In genomic region chr17:19135391-19135790, GRCh38 we compare ENCODE assay signal across 11 cellular contexts. TPM values are rescaled to one million over a fixed set of nuclear protein-coding genes. Genes with fewer than 3 reads are reported as not detected.
DNase-seq lines count a peak whose midpoint lies in the region; ATAC-seq, FAIRE-seq and TF ChIP-seq lines count a peak whose summit lies in the region.
"Not testable (repeated sequence)": the region's sequence is repeated elsewhere in the genome, so short reads cannot be mapped to it uniquely, and the experiment has no call there.
"Had no signal": no experiment of that assay in that cellular context is flagged by ENCODE, and none has a peak within 500 bp of the region (broad histone marks: within the 10 kb centered on the region; RNA-seq: fewer than 3 reads in every experiment).

No MANE protein-coding gene starts in this region.

- no CpG with 5 or more reads among the region's 13 CpGs for WGBS in A549 (ENCODE audit: missing lambda C conversion rate)
- WGBS in psoas muscle, 3 donors, result no CpG with 5 or more reads among the region's 13 CpGs

- not testable (repeated sequence) for TF ChIP-seq POLR2A in A549 (IDR thresholded peaks at IDR 0.05; ENCODE audit: low read length); endothelial cell of umbilical vein (IDR thresholded peaks at IDR 0.05; ENCODE audit: low read depth, low read length)

- not testable (repeated sequence) for H3K9me1 ChIP-seq in endothelial cell of umbilical vein (replicated peaks; ENCODE audit: control insufficient read depth, extremely low read depth, insufficient read depth, low read length)

- TF ChIP-seq EP300 in A549 (IDR thresholded peaks at IDR 0.05), result not testable (repeated sequence)

- not testable (repeated sequence) for H3K36me3 ChIP-seq in endothelial cell of umbilical vein (ENCODE audit: control insufficient read depth in 2 of 2, extremely low read depth in 1 of 2, insufficient read depth in 2 of 2, low read length in 2 of 2); psoas muscle (ENCODE audit: insufficient read depth in 1 of 2, low read depth in 1 of 2)

- not testable (repeated sequence) for H3K9ac ChIP-seq in endothelial cell of umbilical vein (replicated peaks; ENCODE audit: extremely low read depth, insufficient read depth, low read length)

- peak; percentile 4 to 26; a peak in 5 of 6 replicates for ATAC-seq in A549
- peak; percentile 30 for ATAC-seq in GM18868 (IDR thresholded peaks at IDR 0.05; ENCODE audit: unreplicated experiment)
- peak; percentile 31 for ATAC-seq in HG02610 (IDR thresholded peaks at IDR 0.05; ENCODE audit: unreplicated experiment)
- peak; percentile 42 for ATAC-seq in activated B cell treated with CpG ODN at 0.5 μM for 24 hours (ENCODE audit: low read depth)
- ATAC-seq in activated naive CD4-positive, alpha-beta T cell treated with anti-CD3 and anti-CD28 coated beads, Interleukin-2, amount 50 U/mL, for 72 hours, result peak; percentile 26 to 28
- peak; percentile 57 for ATAC-seq in memory B cell (ENCODE audit: low read depth)
- peak in 3 of 4 donors; percentile 11 to 19 (median 14) for ATAC-seq in psoas muscle

- H2AFZ ChIP-seq in endothelial cell of umbilical vein (ENCODE audit: low read depth, low read length), result not testable (repeated sequence)

- not testable (repeated sequence) for TF ChIP-seq CTCF in A549 (IDR thresholded peaks at IDR 0.05); activated B cell treated with CpG ODN at 0.5 μM for 24 hours (IDR thresholded peaks at IDR 0.05); endothelial cell of umbilical vein (IDR thresholded peaks at IDR 0.05; ENCODE audit: extremely low read depth in 1 of 2, insufficient read depth in 1 of 2, low read depth in 1 of 2, low read length in 2 of 2); psoas muscle (IDR thresholded peaks at IDR 0.05)

- not testable (repeated sequence) for H3K4me3 ChIP-seq in A549; endothelial cell of umbilical vein (replicated peaks in 1 of 3; ENCODE audit: insufficient read depth in 1 of 3, low read depth in 1 of 3, low read length in 3 of 3); psoas muscle

- H3K27ac ChIP-seq in A549; endothelial cell of umbilical vein (ENCODE audit: insufficient read depth, low read depth, low read length); psoas muscle: not testable (repeated sequence)

- DNase-seq in A549 (ENCODE audit: low read depth in 1 of 2, low spot score in 1 of 2); activated B cell treated with CpG ODN at 0.5 μM for 24 hours; activated naive CD4-positive, alpha-beta T cell treated with anti-CD3 and anti-CD28 coated beads, Interleukin-2, amount 50 U/mL, for 72 hours (ENCODE audit: low spot score in 2 of 2); endothelial cell of umbilical vein (ENCODE audit: low read depth, low spot score); memory B cell (ENCODE audit: low spot score in 2 of 2); psoas muscle: not testable (repeated sequence)

- H3K9me3 Mint-ChIP-seq in activated B cell treated with CpG ODN at 0.5 μM for 24 hours; activated naive CD4-positive, alpha-beta T cell treated with anti-CD3 and anti-CD28 coated beads, Interleukin-2, amount 50 U/mL, for 72 hours; memory B cell: not testable (repeated sequence)

- H4K20me1 ChIP-seq in endothelial cell of umbilical vein (replicated peaks; ENCODE audit: control insufficient read depth, extremely low read depth, insufficient read depth, low read length), result not testable (repeated sequence)

- not testable (repeated sequence) for FAIRE-seq in A549 (lab: Jason Lieb, UNC)
- FAIRE-seq in endothelial cell of umbilical vein (lab: Jason Lieb, UNC), result peak; percentile 94

- dilution Hi-C loops in endothelial cell of umbilical vein (cut with MboI; ENCODE audit: extremely low pct_ligation_motif_present, low sequenced_read_pairs), result not testable (repeated sequence)

- H3K9me3 ChIP-seq in A549; endothelial cell of umbilical vein (replicated peaks; ENCODE audit: control insufficient read depth, insufficient read depth, low read length); psoas muscle: not testable (repeated sequence)

- H3K27me3 ChIP-seq in endothelial cell of umbilical vein (ENCODE audit: control insufficient read depth in 2 of 2, insufficient read depth in 2 of 2, low read length in 2 of 2); psoas muscle (ENCODE audit: insufficient read depth in 3 of 3, low read length in 2 of 3): not testable (repeated sequence)

- intact Hi-C loops in activated B cell treated with CpG ODN at 0.5 μM for 24 hours (cut with micrococcal nuclease); endothelial cell of umbilical vein (cut with micrococcal nuclease); psoas muscle (cut with DNase I): not testable (repeated sequence)

- H3K27me3 Mint-ChIP-seq in activated B cell treated with CpG ODN at 0.5 μM for 24 hours, memory B cell: not testable (repeated sequence)

- BruUV-seq in endothelial cell of umbilical vein (replicated peaks; lab: Mats Ljungman, UMichigan), result not testable (repeated sequence)

- not testable (repeated sequence) for H3K27ac Mint-ChIP-seq in activated B cell treated with CpG ODN at 0.5 μM for 24 hours; activated naive CD4-positive, alpha-beta T cell treated with anti-CD3 and anti-CD28 coated beads, Interleukin-2, amount 50 U/mL, for 72 hours; memory B cell

- not testable (repeated sequence) for H3K79me2 ChIP-seq in endothelial cell of umbilical vein (ENCODE audit: control insufficient read depth, insufficient read depth, low read length)

- CTCF ChIA-PET in A549 (lab: Yijun Ruan, JAX); activated B cell treated with CpG ODN at 0.5 μM for 24 hours (lab: Charles Lee); endothelial cell of umbilical vein (lab: Charles Lee): not testable (repeated sequence)

- not testable (repeated sequence) for H3K4me1 ChIP-seq in A549; endothelial cell of umbilical vein (ENCODE audit: control insufficient read depth, extremely low read depth, insufficient read depth, low read length); psoas muscle

- H3K4me3 Mint-ChIP-seq in activated B cell treated with CpG ODN at 0.5 μM for 24 hours, memory B cell: not testable (repeated sequence)

- POLR2A ChIA-PET in A549 (lab: Yijun Ruan, JAX); activated B cell treated with CpG ODN at 0.5 μM for 24 hours (lab: Charles Lee); endothelial cell of umbilical vein (lab: Charles Lee): not testable (repeated sequence)

- not testable (repeated sequence) for H3K4me2 ChIP-seq in A549; endothelial cell of umbilical vein (ENCODE audit: insufficient read depth, low read length)

- not testable (repeated sequence) for H3K36me3 Mint-ChIP-seq in activated B cell treated with CpG ODN at 0.5 μM for 24 hours (ENCODE audit: low read depth); activated naive CD4-positive, alpha-beta T cell treated with anti-CD3 and anti-CD28 coated beads, Interleukin-2, amount 50 U/mL, for 72 hours; memory B cell

- not testable (repeated sequence) for TF ChIP-seq RAD21 in A549 (conservative IDR thresholded peaks at IDR 0.05 in 1 of 2, IDR thresholded peaks at IDR 0.05 in 1 of 2)

- H3K4me1 Mint-ChIP-seq in activated B cell treated with CpG ODN at 0.5 μM for 24 hours, memory B cell: not testable (repeated sequence)

RNA-seq across cellular contexts. Expression of gene GRAPL, which starts 8.0 kb away (rescaled TPM):
- 0.08 and 0.09 TPM in 2 replicates for polyA plus RNA-seq in A549 (2011; rRNA removed)
- 0.08 TPM in 1 of 2 replicates, not detected in the other for polyA plus RNA-seq in A549 (2012; cell fraction: cytosol; rRNA removed)
- 0.43 and 0.61 TPM in 2 replicates for polyA plus RNA-seq in A549 (2012; cell fraction: nucleus; rRNA removed)
- 0.16 to 0.36 TPM (median 0.25 TPM) in 3 replicates for polyA plus RNA-seq in A549 (2017; fragmentation: RNase III; extraction: RNeasy Plus Mini Kit Qiagen cat#74134 plus additional on column Dnase treatment)
- 0.74 and 1.2 TPM in 2 replicates for polyA minus RNA-seq in A549 (2011; rRNA and poly(A)+ RNA removed)
- 54.5 and 59.0 TPM in 2 replicates for total RNA-seq in activated B cell treated with CpG ODN at 0.5 μM for 24 hours
- total RNA-seq in activated naive CD4-positive, alpha-beta T cell treated with anti-CD3 and anti-CD28 coated beads, Interleukin-2, amount 50 U/mL, for 72 hours, result 1 to 10 TPM; 8.1 to 9.4 TPM
- 52.5 and 55.1 TPM in 2 replicates for total RNA-seq in endothelial cell of umbilical vein
- polyA plus RNA-seq in endothelial cell of umbilical vein, result 20.7 and 22.8 TPM in 2 replicates
- 8.0 and 9.0 TPM in 2 replicates for polyA plus RNA-seq in endothelial cell of umbilical vein (2011; cell fraction: cytosol; rRNA removed)
- 63.3 and 74.7 TPM in 2 replicates for polyA plus RNA-seq in endothelial cell of umbilical vein (2011; cell fraction: nucleus; rRNA removed)
- polyA plus RNA-seq in endothelial cell of umbilical vein (2012), result 14.8 and 15.1 TPM in 2 replicates
- polyA minus RNA-seq in endothelial cell of umbilical vein, result 35.8 and 44.0 TPM in 2 replicates
- polyA minus RNA-seq in endothelial cell of umbilical vein (2011; cell fraction: cytosol; rRNA and poly(A)+ RNA removed), result not detected
- polyA minus RNA-seq in endothelial cell of umbilical vein (2011; cell fraction: nucleus; rRNA and poly(A)+ RNA removed), result 37.3 and 55.9 TPM in 2 replicates
- total RNA-seq in psoas muscle, result 1 to 10 TPM in 1 of 4 donors, under 1 TPM in 1, not detected in 2; 0.90 to 1.5 TPM
- under 1 TPM; 0.34 to 0.74 (median 0.35) TPM for polyA plus RNA-seq in psoas muscle
- total RNA-seq: H7, IMR-90 had no signal
- polyA plus RNA-seq: BJ, IMR-90 had no signal
